ENCODE assay signal across 7 cellular contexts in genomic region chr5:9731159-9731558, GRCh38.
"Had no signal": no experiment of that assay in that cellular context is flagged by ENCODE, and none has a peak within 500 bp of the region (broad histone marks: within the 10 kb centered on the region; RNA-seq: fewer than 3 reads in every experiment).

No MANE protein-coding gene starts in this region.

- H3K4me3 ChIP-seq: K562 had no signal

- DNase-seq: IMR-90, KBM-7, KG1 had no signal

- H3K27me3 Mint-ChIP-seq: IgD-negative memory B cell had no signal

- H3K27ac Mint-ChIP-seq: IgD-negative memory B cell had no signal

- H3K9ac ChIP-seq: KMS-11 had no signal

- H3K4me3 Mint-ChIP-seq: IgD-negative memory B cell had no signal

- H3K36me3 Mint-ChIP-seq: IgD-negative memory B cell had no signal

- H3K27ac ChIP-seq: HL-60, KMS-11 had no signal

- H3K4me2 ChIP-seq: KMS-11 had no signal

- H3K4me1 Mint-ChIP-seq: IgD-negative memory B cell had no signal
